In the genomic region with DNA sequence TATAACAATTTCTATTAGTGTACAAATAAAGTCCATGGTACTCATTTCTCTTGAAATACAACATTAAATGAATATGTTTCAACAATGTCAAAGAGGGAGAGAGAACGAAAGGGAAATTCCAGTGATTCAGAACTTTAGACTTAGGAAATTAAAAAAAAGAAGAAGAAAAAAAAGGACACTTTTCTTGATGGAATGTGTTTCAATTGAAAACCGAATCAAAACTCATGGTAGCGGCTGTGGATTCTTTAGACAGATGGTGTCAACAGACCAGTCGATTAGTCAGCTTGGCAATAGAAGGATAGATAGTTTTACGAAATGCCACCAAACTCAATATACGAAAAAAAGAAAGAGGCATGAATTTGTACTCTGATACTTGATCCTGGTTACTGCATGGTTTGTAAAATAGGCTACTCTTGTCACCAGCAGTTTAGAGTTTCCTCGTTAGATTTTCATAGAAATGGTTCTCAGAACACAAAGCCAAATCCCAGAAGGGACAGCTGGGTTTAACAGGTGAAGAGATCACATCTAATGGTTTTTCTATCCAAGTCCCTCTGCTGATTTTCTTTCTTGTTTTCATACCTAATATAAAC, we compare ENCODE assay signal across 14 cellular contexts.
DNase-seq lines count a peak whose midpoint lies in the region; ATAC-seq and TF ChIP-seq lines count a peak whose summit lies in the region.
"Had no signal": no experiment of that assay in that cellular context is flagged by ENCODE, and none has a peak within 500 bp of the region (broad histone marks: within the 10 kb centered on the region; RNA-seq: fewer than 3 reads in every experiment).

No MANE protein-coding gene starts in this region.

- no peak for ATAC-seq in thoracic aorta (ENCODE audit: insufficient number of reproducible peaks, low FRiP score, low read depth)
- no peak for ATAC-seq in HG03460 (IDR thresholded peaks at IDR 0.05; ENCODE audit: unreplicated experiment)
- no peak for ATAC-seq in GM18870 (IDR thresholded peaks at IDR 0.05; ENCODE audit: unreplicated experiment)
- ATAC-seq: esophagus mucosa, natural killer cell had no signal

- H3K9me3 ChIP-seq in SJCRH30 (replicated peaks), result no peaks in the 10 kb centered on the region
- no peaks in the 10 kb centered on the region for H3K9me3 ChIP-seq in thoracic aorta

- TF ChIP-seq CTCF in fibroblast of the aortic adventitia (IDR thresholded peaks at IDR 0.05; ENCODE audit: insufficient read depth, low read length), result no peak
- TF ChIP-seq CTCF in thoracic aorta (IDR thresholded peaks at IDR 0.05), result no peak

- DNase-seq in NCI-H82 (lab: John Stamatoyannopoulos, UW) (peak; percentile 62), NCI-H82 treated with DMSO at 0.1 percent for 48 hours (lab: John Stamatoyannopoulos, UW; ENCODE audit: unreplicated experiment) (no peak), SJCRH30 (peak; percentile 13 to 75), fibroblast of the aortic adventitia (ENCODE audit: low read depth) (peak; percentile 51), thoracic aorta (ENCODE audit: low spot score) (no peak), iPS-NIHi7 (ENCODE audit: extremely low spot score) (no peak)
- DNase-seq: activated CD4-positive, alpha-beta T cell treated with anti-CD3 and anti-CD28 coated beads, Interleukin-2, amount 50 U/mL, for 4 hours; activated effector memory CD4-positive, alpha-beta T cell treated with Interleukin-2 at 50 U/mL for 16 hours; HFFc6; natural killer cell; stimulated activated CD4-positive, alpha-beta T cell treated with anti-CD3 and anti-CD28 coated beads, Interleukin-15, amount 100 ng/mL, for 24 hours had no signal

- H3K4me1 ChIP-seq in SJCRH30, result peaks cover 3% of the 10 kb centered on the region; the same call in 1 of the 2 replicates
- H3K4me1 ChIP-seq in thoracic aorta (ENCODE audit: control insufficient read depth in 1 of 2, low read depth in 2 of 2), result peaks cover 0 to 11% of the 10 kb centered on the region in 2 donors

- H3K27ac ChIP-seq in SJCRH30 (peak overlapping the region; percentile 49), thoracic aorta (no peak overlapping the region)

- H3K27me3 ChIP-seq in SJCRH30, result no peaks in the 10 kb centered on the region
- no peaks in the 10 kb centered on the region for H3K27me3 ChIP-seq in thoracic aorta (replicated peaks; ENCODE audit: insufficient read depth)

- H3K36me3 ChIP-seq in SJCRH30 (peaks cover 2% of the 10 kb centered on the region; the same call in 1 of the 2 replicates), thoracic aorta (no peaks in the 10 kb centered on the region)

- H3K4me3 ChIP-seq in SJCRH30 (peak overlapping the region; percentile 24), fibroblast of the aortic adventitia (ENCODE audit: low read depth, low read length) (no peak overlapping the region), thoracic aorta (peak overlapping the region; percentile 24)

Comparison
In these comparisons a context has a peak if more than half of its experiments do, and no peak if none do; other contexts are left out.
1. DNase-seq: peak in NCI-H82 (single experiment), SJCRH30 (2 of 2) and fibroblast of the aortic adventitia (single experiment); none in NCI-H82 treated with DMSO at 0.1 percent for 48 hours (single experiment), thoracic aorta (single experiment) and iPS-NIHi7 (single experiment).